Comparison of ENCODE assay signal across 8 cellular contexts in genomic region chr6:10491463-10491862, GRCh38. TPM values are rescaled to one million over a fixed set of nuclear protein-coding genes. Genes with fewer than 3 reads are reported as not detected.
"Had no signal": no experiment of that assay in that cellular context is flagged by ENCODE, and none has a peak within 500 bp of the region (broad histone marks: within the 10 kb centered on the region; RNA-seq: fewer than 3 reads in every experiment).

No MANE protein-coding gene starts in this region.

- H3K27ac ChIP-seq: GM23248 had no signal

- H3K9me3 ChIP-seq: HAP-1 had no signal

- H3K9me3 Mint-ChIP-seq: H9 had no signal

- H3K4me3 ChIP-seq: GM23248, GM23338, HAP-1 had no signal

- DNase-seq: GM23248, GOT3, H7, H9, HCEC 1CT, HFFc6 had no signal

- H3K36me3 ChIP-seq: HAP-1 had no signal

- H3K27ac Mint-ChIP-seq: GM23338, H9, HFFc6 had no signal

- H3K4me3 Mint-ChIP-seq: GM23338, H9, HFFc6 had no signal

- H3K4me1 ChIP-seq: HAP-1 had no signal

RNA-seq across cellular contexts. Expression of gene GCNT2, which starts 29.7 kb away (rescaled TPM):
- total RNA-seq: GM23248 had no signal
- polyA plus RNA-seq: GM23248 had no signal
